Comparison of ENCODE assay signal across 10 cellular contexts in genomic region chr2:98013407-98014042, GRCh38. TPM values are rescaled to one million over a fixed set of nuclear protein-coding genes. Genes with fewer than 3 reads are reported as not detected.
A peak's percentile ranks its signal among the peaks of the same experiment; 100 is the strongest.
DNase-seq lines count a peak whose midpoint lies in the region; TF ChIP-seq lines count a peak whose summit lies in the region.
"Had no signal": no experiment of that assay in that cellular context is flagged by ENCODE, and none has a peak within 500 bp of the region (broad histone marks: within the 10 kb centered on the region; RNA-seq: fewer than 3 reads in every experiment).

No MANE protein-coding gene starts in this region.

- H3K4me3 ChIP-seq in Karpas-422 (ENCODE audit: low read length) (peak overlapping the region; percentile 68), prostate gland (no peak overlapping the region)
- H3K4me3 ChIP-seq: thyroid gland had no signal

- peaks cover 35% of the 10 kb centered on the region for H3K4me1 Mint-ChIP-seq in activated CD4-positive, alpha-beta memory T cell treated with anti-CD3 and anti-CD28 coated beads for 36 hours (ENCODE audit: low read depth)
- peaks cover 21% of the 10 kb centered on the region for H3K4me1 Mint-ChIP-seq in activated CD4-positive, alpha-beta memory T cell treated with anti-CD3 and anti-CD28 coated beads, Interleukin-2, amount 10 ng/mL, durations not matched to agents 7 days and 5 days
- no peaks in the 10 kb centered on the region for H3K4me1 Mint-ChIP-seq in progenitor cell of endocrine pancreas (ENCODE audit: low read depth)

- peaks cover 1% of the 10 kb centered on the region for H3K36me3 Mint-ChIP-seq in activated CD4-positive, alpha-beta memory T cell treated with anti-CD3 and anti-CD28 coated beads for 36 hours
- no peaks in the 10 kb centered on the region for H3K36me3 Mint-ChIP-seq in activated CD4-positive, alpha-beta memory T cell treated with anti-CD3 and anti-CD28 coated beads, Interleukin-2, amount 10 ng/mL, durations not matched to agents 7 days and 5 days (ENCODE audit: low read depth)
- H3K36me3 Mint-ChIP-seq in progenitor cell of endocrine pancreas (ENCODE audit: insufficient read depth): no peaks in the 10 kb centered on the region

- H3K27ac Mint-ChIP-seq in activated CD4-positive, alpha-beta memory T cell treated with anti-CD3 and anti-CD28 coated beads for 36 hours: peak overlapping the region; percentile 85
- no peak overlapping the region for H3K27ac Mint-ChIP-seq in activated CD4-positive, alpha-beta memory T cell treated with anti-CD3 and anti-CD28 coated beads, Interleukin-2, amount 10 ng/mL, durations not matched to agents 7 days and 5 days
- no peak overlapping the region for H3K27ac Mint-ChIP-seq in progenitor cell of endocrine pancreas

- H4K20me1 ChIP-seq in Karpas-422 (ENCODE audit: insufficient read depth, low read depth, low read length): no peaks in the 10 kb centered on the region

- peaks cover 76% of the 10 kb centered on the region for H3K4me1 ChIP-seq in Karpas-422 (ENCODE audit: low read length)
- H3K4me1 ChIP-seq in prostate gland (replicated peaks): no peaks in the 10 kb centered on the region
- H3K4me1 ChIP-seq: thyroid gland had no signal

- POLR2A ChIA-PET in activated CD4-positive, alpha-beta memory T cell treated with anti-CD3 and anti-CD28 coated beads for 36 hours (lab: Charles Lee): interaction anchor here (0.6 to 1.1 kb wide), 4 partner anchors 51 to 300 kb away, joined by 3 to 6 read pairs (median 4); partner anchors contain the start of gene ZAP70
- POLR2A ChIA-PET in activated CD4-positive, alpha-beta memory T cell treated with anti-CD3 and anti-CD28 coated beads, Interleukin-2, amount 10 ng/mL, durations not matched to agents 7 days and 5 days (lab: Charles Lee): no interaction called here

- intact Hi-C loops in activated CD4-positive, alpha-beta memory T cell treated with anti-CD3 and anti-CD28 coated beads for 36 hours (cut with micrococcal nuclease): loop anchor here (2.0 to 5.0 kb wide), 3 partner anchors 121 to 424 kb away; no protein-coding TSS in a partner anchor
- intact Hi-C loops in prostate gland (cut with DNase I): loop anchor here (10.0 kb wide), 1 partner anchor 161 kb away; no protein-coding TSS in a partner anchor

- H3K9me2 ChIP-seq in Karpas-422 (replicated peaks; ENCODE audit: insufficient read depth, low read length): no peaks in the 10 kb centered on the region

- no peaks in the 10 kb centered on the region for H3K9me3 Mint-ChIP-seq in activated CD4-positive, alpha-beta memory T cell treated with anti-CD3 and anti-CD28 coated beads for 36 hours
- no peaks in the 10 kb centered on the region for H3K9me3 Mint-ChIP-seq in activated CD4-positive, alpha-beta memory T cell treated with anti-CD3 and anti-CD28 coated beads, Interleukin-2, amount 10 ng/mL, durations not matched to agents 7 days and 5 days
- no peaks in the 10 kb centered on the region for H3K9me3 Mint-ChIP-seq in progenitor cell of endocrine pancreas (ENCODE audit: low read depth)

- H3K9ac ChIP-seq in Karpas-422 (ENCODE audit: low read length): peak overlapping the region; percentile 59

- H3K27me3 Mint-ChIP-seq in activated CD4-positive, alpha-beta memory T cell treated with anti-CD3 and anti-CD28 coated beads for 36 hours: peaks cover 5% of the 10 kb centered on the region
- no peaks in the 10 kb centered on the region for H3K27me3 Mint-ChIP-seq in activated CD4-positive, alpha-beta memory T cell treated with anti-CD3 and anti-CD28 coated beads, Interleukin-2, amount 10 ng/mL, durations not matched to agents 7 days and 5 days
- H3K27me3 Mint-ChIP-seq in progenitor cell of endocrine pancreas: no peaks in the 10 kb centered on the region

- H3K27ac ChIP-seq in Karpas-422 (ENCODE audit: low read length) (peak overlapping the region; percentile 96), prostate gland (no peak overlapping the region)
- H3K27ac ChIP-seq: thyroid gland had no signal

- H3K36me3 ChIP-seq in Karpas-422 (ENCODE audit: insufficient read depth, low read length): no peaks in the 10 kb centered on the region
- no peaks in the 10 kb centered on the region for H3K36me3 ChIP-seq in prostate gland
- H3K36me3 ChIP-seq: thyroid gland had no signal

- WGBS in prostate gland: 71% methylated on average over 15 of the region's 15 CpGs

- no peak for TF ChIP-seq POLR2A in prostate gland (IDR thresholded peaks at IDR 0.05)

- no peaks in the 10 kb centered on the region for H3K79me2 ChIP-seq in Karpas-422 (ENCODE audit: low read length)

- peak; percentile 67 for DNase-seq in activated CD4-positive, alpha-beta memory T cell treated with anti-CD3 and anti-CD28 coated beads for 36 hours
- DNase-seq in activated CD4-positive, alpha-beta memory T cell treated with anti-CD3 and anti-CD28 coated beads, Interleukin-2, amount 10 ng/mL, durations not matched to agents 7 days and 5 days: no peak
- peak; percentile 55 for DNase-seq in Karpas-422
- peak; percentile 67 for DNase-seq in amniotic epithelial cell (ENCODE audit: low read depth)
- peak; percentile 47 for DNase-seq in stimulated activated CD4-positive, alpha-beta T cell treated with anti-CD3 and anti-CD28 coated beads, Interleukin-1b, Interleukin-23, amount 100 ng/mL, for 48 hours
- no peak for DNase-seq in prostate gland (ENCODE audit: low spot score)
- DNase-seq in progenitor cell of endocrine pancreas (ENCODE audit: low spot score, unreplicated experiment): no peak
- DNase-seq in NCI-H2227 treated with DMSO at 0.1 percent for 48 hours (lab: John Stamatoyannopoulos, UW): no peak
- DNase-seq: KG1, thyroid gland had no signal

- no peak for TF ChIP-seq CTCF in prostate gland (IDR thresholded peaks at IDR 0.05)
- TF ChIP-seq CTCF in progenitor cell of endocrine pancreas (IDR thresholded peaks at IDR 0.05; ENCODE audit: unreplicated experiment): no peak

- peak overlapping the region; percentile 87 for H3K4me2 ChIP-seq in Karpas-422 (ENCODE audit: low read depth, low read length, poor library complexity, severe bottlenecking)

- H2AFZ ChIP-seq in Karpas-422 (ENCODE audit: low read length): peak overlapping the region; percentile 7; the same call in 1 of the 2 replicates

- CTCF ChIA-PET in activated CD4-positive, alpha-beta memory T cell treated with anti-CD3 and anti-CD28 coated beads for 36 hours (lab: Charles Lee): interaction anchor here (1.3 kb wide), 1 partner anchor 255 kb away, joined by 3 read pairs; no protein-coding TSS in a partner anchor
- CTCF ChIA-PET in activated CD4-positive, alpha-beta memory T cell treated with anti-CD3 and anti-CD28 coated beads, Interleukin-2, amount 10 ng/mL, durations not matched to agents 7 days and 5 days (lab: Charles Lee): no interaction called here

- H3K27me3 ChIP-seq in Karpas-422 (ENCODE audit: low read length) (no peaks in the 10 kb centered on the region), prostate gland (replicated peaks; ENCODE audit: insufficient read depth) (no peaks in the 10 kb centered on the region)
- H3K27me3 ChIP-seq: thyroid gland had no signal

- peak overlapping the region; percentile 44 for H3K4me3 Mint-ChIP-seq in activated CD4-positive, alpha-beta memory T cell treated with anti-CD3 and anti-CD28 coated beads for 36 hours
- no peak overlapping the region for H3K4me3 Mint-ChIP-seq in activated CD4-positive, alpha-beta memory T cell treated with anti-CD3 and anti-CD28 coated beads, Interleukin-2, amount 10 ng/mL, durations not matched to agents 7 days and 5 days
- no peak overlapping the region for H3K4me3 Mint-ChIP-seq in progenitor cell of endocrine pancreas (ENCODE audit: low read depth)

- H3K9me3 ChIP-seq in Karpas-422 (ENCODE audit: low read length) (no peaks in the 10 kb centered on the region), prostate gland (no peaks in the 10 kb centered on the region)
- H3K9me3 ChIP-seq: thyroid gland had no signal

RNA-seq across cellular contexts. Expression of gene TMEM131, which starts 17.8 kb away (rescaled TPM):
- total RNA-seq in activated CD4-positive, alpha-beta memory T cell treated with anti-CD3 and anti-CD28 coated beads for 36 hours: 10 to 100 TPM; 23.1 to 23.7 TPM
- 10 to 100 TPM; 31.3 to 31.9 TPM for total RNA-seq in activated CD4-positive, alpha-beta memory T cell treated with anti-CD3 and anti-CD28 coated beads, Interleukin-2, amount 10 ng/mL, durations not matched to agents 7 days and 5 days
- 11.2 and 20.9 TPM in 2 replicates for total RNA-seq in Karpas-422 (2014; rRNA removed; shearing (Covaris generic); ENCODE audit: low replicate concordance)
- total RNA-seq in prostate gland: 10 to 100 TPM; 40.6 to 42.0 TPM
- total RNA-seq in progenitor cell of endocrine pancreas: 57.1 and 58.8 TPM in 2 replicates

Comparison
In these comparisons a context has a peak if more than half of its experiments do, and no peak if none do; other contexts are left out.
1. DNase-seq: peak in activated CD4-positive, alpha-beta memory T cell treated with anti-CD3 and anti-CD28 coated beads for 36 hours (single experiment), Karpas-422 (single experiment), amniotic epithelial cell (single experiment) and stimulated activated CD4-positive, alpha-beta T cell treated with anti-CD3 and anti-CD28 coated beads, Interleukin-1b, Interleukin-23, amount 100 ng/mL, for 48 hours (single experiment); none in activated CD4-positive, alpha-beta memory T cell treated with anti-CD3 and anti-CD28 coated beads, Interleukin-2, amount 10 ng/mL, durations not matched to agents 7 days and 5 days (single experiment), prostate gland (single experiment), progenitor cell of endocrine pancreas (single experiment) and NCI-H2227 treated with DMSO at 0.1 percent for 48 hours (single experiment).